In genomic region chr4:57614533-57614932, GRCh38 we compare ENCODE assay signal across 14 cellular contexts.
A peak's percentile ranks its signal among the peaks of the same experiment; 100 is the strongest.
DNase-seq lines count a peak whose midpoint lies in the region; ATAC-seq and TF ChIP-seq lines count a peak whose summit lies in the region.
"Had no signal": no experiment of that assay in that cellular context is flagged by ENCODE, and none has a peak within 500 bp of the region (broad histone marks: within the 10 kb centered on the region; RNA-seq: fewer than 3 reads in every experiment).

No MANE protein-coding gene starts in this region.

- peaks cover 10% of the 10 kb centered on the region for H3K4me1 Mint-ChIP-seq in mesothelial cell of epicardium

- H3K27me3 ChIP-seq in hepatocyte, result no peaks in the 10 kb centered on the region

- no peak overlapping the region for H3K4me2 ChIP-seq in hepatocyte
- H3K4me2 ChIP-seq: A549 had no signal

- H2AFZ ChIP-seq in hepatocyte, result peak overlapping the region; percentile 12

- H3K27ac Mint-ChIP-seq in mesothelial cell of epicardium, result peak overlapping the region; percentile 0
- H3K27ac Mint-ChIP-seq: CD4-positive, alpha-beta T cell had no signal

- H3K9me3 ChIP-seq in hepatocyte (ENCODE audit: low read depth), result no peaks in the 10 kb centered on the region
- H3K9me3 ChIP-seq: A549, Caco-2 had no signal

- DNase-seq in NCI-H510A treated with DMSO at 0.1 percent for 48 hours (lab: John Stamatoyannopoulos, UW) (peak; percentile 35), NCI-H510A (lab: John Stamatoyannopoulos, UW) (no peak), hepatocyte (ENCODE audit: low spot score) (no peak), mesothelial cell of epicardium (ENCODE audit: low spot score in 2 of 2, unreplicated experiment in 2 of 2) (no peak), NCI-H1092 (lab: John Stamatoyannopoulos, UW) (no peak)
- no peak for DNase-seq in central memory CD4-positive, alpha-beta T cell
- DNase-seq: AML-193; Caco-2; CD4-positive, alpha-beta T cell; H7 had no signal

- no peaks in the 10 kb centered on the region for H4K20me1 ChIP-seq in hepatocyte (ENCODE audit: insufficient read depth, poor library complexity, severe bottlenecking)

- no peaks in the 10 kb centered on the region for H3K9me3 Mint-ChIP-seq in mesothelial cell of epicardium

- no peaks in the 10 kb centered on the region for H3K4me1 ChIP-seq in hepatocyte (ENCODE audit: insufficient read depth)
- H3K4me1 ChIP-seq: A549, Caco-2 had no signal

- no peaks in the 10 kb centered on the region for H3K36me3 ChIP-seq in hepatocyte (replicated peaks; ENCODE audit: insufficient read depth, low read depth)

- H3K4me3 Mint-ChIP-seq in mesothelial cell of epicardium, result no peak overlapping the region
- H3K4me3 Mint-ChIP-seq: CD4-positive, alpha-beta T cell had no signal

- no peak overlapping the region for H3K4me3 ChIP-seq in hepatocyte
- H3K4me3 ChIP-seq: A549 had no signal

- no peaks in the 10 kb centered on the region for H3K27me3 Mint-ChIP-seq in mesothelial cell of epicardium (ENCODE audit: low read depth)
- H3K27me3 Mint-ChIP-seq: CD4-positive, alpha-beta T cell had no signal

- H3K9me2 ChIP-seq in hepatocyte (replicated peaks; ENCODE audit: insufficient read depth), result no peaks in the 10 kb centered on the region

- H3K79me2 ChIP-seq in hepatocyte, result no peaks in the 10 kb centered on the region

- TF ChIP-seq CTCF in hepatocyte (IDR thresholded peaks at IDR 0.05; ENCODE audit: poor library complexity) (no peak), mesothelial cell of epicardium (IDR thresholded peaks at IDR 0.05; ENCODE audit: unreplicated experiment) (no peak)

- peaks cover 2% of the 10 kb centered on the region for H3K36me3 Mint-ChIP-seq in mesothelial cell of epicardium

- 57% methylated on average over 2 of the region's 2 CpGs for WGBS in hepatocyte (ENCODE audit: low lambda C conversion rate, missing lambda C conversion rate)

- ATAC-seq in HG02642 (IDR thresholded peaks at IDR 0.05; ENCODE audit: poor library complexity, unreplicated experiment), result no peak
- ATAC-seq: A549 had no signal

- no peak overlapping the region for H3K27ac ChIP-seq in hepatocyte
- H3K27ac ChIP-seq: 22Rv1, A549, C4-2B had no signal
